12 cellular contexts compared by ENCODE assay signal in the genomic region with DNA sequence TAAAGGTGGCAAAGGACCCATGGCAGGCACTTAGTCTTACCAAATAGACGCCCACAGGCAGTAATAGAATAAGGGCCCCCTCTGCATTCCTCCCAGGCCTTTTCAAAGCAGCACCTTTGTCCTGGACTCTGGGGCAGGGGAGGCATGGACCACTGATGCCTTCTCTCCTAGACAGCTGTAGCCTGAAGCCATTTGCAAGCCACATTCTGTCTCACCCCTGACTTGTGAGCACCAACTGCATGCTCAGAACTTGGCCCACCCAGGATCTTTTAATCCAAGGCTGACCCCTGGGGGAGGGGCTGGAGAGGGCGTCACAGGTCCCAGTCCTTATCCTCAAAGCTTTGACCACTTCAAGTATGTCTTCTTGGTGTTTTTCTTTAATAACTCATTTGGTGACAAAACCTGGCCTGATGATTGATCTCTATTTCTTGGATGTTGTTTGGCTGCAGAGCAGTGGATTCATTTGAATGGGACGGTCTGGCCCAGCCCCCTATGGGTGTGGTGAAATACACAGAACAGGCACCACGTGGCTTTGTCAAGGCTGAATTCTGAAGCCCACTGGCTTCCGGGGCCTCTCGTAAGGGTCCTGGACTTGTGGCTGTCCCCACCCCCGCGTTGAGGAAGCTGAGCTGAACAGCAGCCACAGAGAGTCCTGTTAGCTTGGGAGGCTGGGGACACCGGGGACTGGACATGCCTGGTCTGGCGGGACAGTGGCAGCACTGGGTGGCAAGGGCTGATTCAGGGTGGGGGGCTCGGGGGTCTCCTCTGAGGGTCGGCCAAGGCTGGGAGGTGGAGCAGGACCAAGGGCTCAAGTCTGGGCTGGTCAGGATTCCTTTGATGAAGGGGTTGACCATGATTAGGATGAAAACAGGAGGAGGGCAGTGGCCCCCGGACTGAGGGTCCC. TPM values are rescaled to one million over a fixed set of nuclear protein-coding genes. Genes with fewer than 3 reads are reported as not detected.
"Had no signal": no experiment of that assay in that cellular context is flagged by ENCODE, and none has a peak within 500 bp of the region (broad histone marks: within the 10 kb centered on the region; RNA-seq: fewer than 3 reads in every experiment).

No MANE protein-coding gene starts in this region.

- H3K4me1 ChIP-seq: ascending aorta, stomach had no signal

- ATAC-seq: esophagus mucosa, left colon had no signal

- H3K9me3 ChIP-seq: ascending aorta, stomach, thoracic aorta had no signal

- H3K36me3 ChIP-seq: ascending aorta, stomach, thoracic aorta had no signal

- H3K4me3 ChIP-seq: ascending aorta, stomach, thoracic aorta had no signal

- DNase-seq: activated CD4-positive, alpha-beta T cell treated with anti-CD3 and anti-CD28 coated beads for 4 hours; activated naive CD4-positive, alpha-beta T cell; immature natural killer cell; left colon; stimulated activated CD4-positive, alpha-beta T cell treated with anti-CD3 and anti-CD28 coated beads, Interleukin-4, amount 100 ng/mL, for 4 hours; stomach had no signal

- H3K27me3 ChIP-seq: ascending aorta had no signal

- H3K27ac ChIP-seq: ascending aorta, stomach, thoracic aorta, VCaP had no signal

RNA-seq across cellular contexts. Expression of gene ADRA2C, which starts 36.6 kb away (rescaled TPM):
- total RNA-seq: activated T-helper 1 cell treated with anti-CD3 and anti-CD28 coated beads, Interleukin-12 subunit alpha, Interleukin-12 subunit beta, Interleukin-2, Interleukin-4 antibody, amounts not matched to agents 30 ng/mL and 10 ng/mL and 1 ng/mL, durations not matched to agents 14 hours and 24 hours and 36 hours; natural killer cell treated with Interleukin-12 subunit alpha and Interleukin-12 subunit beta and Interleukin-15 and Interleukin-18, amount 100 ng/mL, for 72 hours had no signal
- polyA plus RNA-seq: immature natural killer cell had no signal
